In genomic region chr2:161415467-161416293, GRCh38 we compare ENCODE assay signal across 8 cellular contexts. TPM values are rescaled to one million over a fixed set of nuclear protein-coding genes. Genes with fewer than 3 reads are reported as not detected.
A peak's percentile ranks its signal among the peaks of the same experiment; 100 is the strongest.
DNase-seq lines count a peak whose midpoint lies in the region; ATAC-seq and TF ChIP-seq lines count a peak whose summit lies in the region.

No MANE protein-coding gene starts in this region.

- no peak overlapping the region for H3K9ac ChIP-seq in smooth muscle cell (ENCODE audit: low read depth)

- H3F3A ChIP-seq in smooth muscle cell (ENCODE audit: low read depth) = no peaks in the 10 kb centered on the region

- peaks cover 23% of the 10 kb centered on the region for H3K36me3 Mint-ChIP-seq in activated CD4-positive, alpha-beta T cell treated with anti-CD3 and anti-CD28 coated beads, Interleukin-2, amount 10 ng/mL, durations not matched to agents 24 days and 14 days (ENCODE audit: low read depth)

- peak overlapping the region in 52 of 59 donors; percentile 20 to 94 (median 82) for H3K27ac ChIP-seq in dorsolateral prefrontal cortex
- H3K27ac ChIP-seq in smooth muscle cell (ENCODE audit: low read depth) = no peak overlapping the region

- 4% methylated on average over 21 of the region's 21 CpGs for WGBS in smooth muscle cell (ENCODE audit: low lambda C conversion rate)

- H3K4me3 ChIP-seq in dorsolateral prefrontal cortex (peak overlapping the region; percentile 38 to 77 (median 63)), smooth muscle cell (no peak overlapping the region)

- ATAC-seq in GM21367 (IDR thresholded peaks at IDR 0.05; ENCODE audit: unreplicated experiment) = no peak

- H2AFZ ChIP-seq in smooth muscle cell (ENCODE audit: low read depth) = no peak overlapping the region

- H3K27me3 ChIP-seq in dorsolateral prefrontal cortex (peaks cover 0 to 63% (median 42%) of the 10 kb centered on the region in 45 donors), smooth muscle cell (ENCODE audit: low read depth) (peaks cover 82% of the 10 kb centered on the region)

- TF ChIP-seq CTCF in dorsolateral prefrontal cortex (IDR thresholded peaks at IDR 0.05 in 54 of 56, conservative IDR thresholded peaks at IDR 0.05 in 2 of 56; ENCODE audit: low read depth in 1 of 56, partially characterized antibody in 56 of 56) (no peak), smooth muscle cell (IDR thresholded peaks at IDR 0.05; ENCODE audit: borderline replicate concordance, insufficient read depth, poor library complexity, severe bottlenecking) (no peak)

- no peaks in the 10 kb centered on the region for H4K20me1 ChIP-seq in smooth muscle cell (ENCODE audit: low read depth)

- H3K27me3 Mint-ChIP-seq in activated CD4-positive, alpha-beta T cell treated with anti-CD3 and anti-CD28 coated beads, Interleukin-2, amount 10 ng/mL, durations not matched to agents 24 days and 14 days = peaks cover 66% of the 10 kb centered on the region

- no peaks in the 10 kb centered on the region for H3K79me2 ChIP-seq in smooth muscle cell (ENCODE audit: low read depth)

- no peaks in the 10 kb centered on the region for H3K9me3 ChIP-seq in smooth muscle cell (replicated peaks; ENCODE audit: low read depth)

- intact Hi-C loops in activated CD4-positive, alpha-beta T cell treated with anti-CD3 and anti-CD28 coated beads, Interleukin-2, amount 10 ng/mL, durations not matched to agents 24 days and 14 days (cut with micrococcal nuclease) = loop anchor here (1.0 kb wide), 1 partner anchor 12 kb away; no protein-coding TSS in a partner anchor
- intact Hi-C loops in dorsolateral prefrontal cortex (cut with DNase I) = loop anchor here in 1 of 2 donors (5.0 to 10.0 kb wide), 3 partner anchors 43 to 181 kb away; partner anchors contain the start of gene PSMD14

- H3K4me1 Mint-ChIP-seq in activated CD4-positive, alpha-beta T cell treated with anti-CD3 and anti-CD28 coated beads, Interleukin-2, amount 10 ng/mL, durations not matched to agents 24 days and 14 days = peaks cover 48% of the 10 kb centered on the region

- H3K4me1 ChIP-seq in smooth muscle cell (ENCODE audit: low read depth) = peaks cover 30% of the 10 kb centered on the region

- peak; percentile 63 for DNase-seq in activated CD4-positive, alpha-beta T cell treated with anti-CD3 and anti-CD28 coated beads, Interleukin-2, amount 10 ng/mL, durations not matched to agents 24 days and 14 days
- no peak for DNase-seq in activated CD4-positive, alpha-beta T cell treated with anti-CD3 and anti-CD28 coated beads, Interleukin-2, amount 50 U/mL, for 1 hour
- DNase-seq in NCI-H748 (lab: John Stamatoyannopoulos, UW; ENCODE audit: unreplicated experiment) (peak; percentile 79), dorsolateral prefrontal cortex (peak in 3 of 10 donors; percentile 6 to 69 (median 51)), smooth muscle cell (lab: John Stamatoyannopoulos, UW; ENCODE audit: unreplicated experiment) (no peak), islet precursor cell (no peak), NCI-H187 (lab: John Stamatoyannopoulos, UW) (no peak)

- H3K4me3 Mint-ChIP-seq in activated CD4-positive, alpha-beta T cell treated with anti-CD3 and anti-CD28 coated beads, Interleukin-2, amount 10 ng/mL, durations not matched to agents 24 days and 14 days = peak overlapping the region; percentile 75

- peak overlapping the region; percentile 98 for H3K4me2 ChIP-seq in smooth muscle cell

- H3K9me3 Mint-ChIP-seq in activated CD4-positive, alpha-beta T cell treated with anti-CD3 and anti-CD28 coated beads, Interleukin-2, amount 10 ng/mL, durations not matched to agents 24 days and 14 days = no peaks in the 10 kb centered on the region

- peaks cover 3% of the 10 kb centered on the region for H3K36me3 ChIP-seq in smooth muscle cell (ENCODE audit: low read depth)

- H3K27ac Mint-ChIP-seq in activated CD4-positive, alpha-beta T cell treated with anti-CD3 and anti-CD28 coated beads, Interleukin-2, amount 10 ng/mL, durations not matched to agents 24 days and 14 days = no peak overlapping the region

RNA-seq across cellular contexts. Expression of gene TBR1, which starts 0.4 kb away (rescaled TPM):
- total RNA-seq in activated CD4-positive, alpha-beta T cell treated with anti-CD3 and anti-CD28 coated beads, Interleukin-2, amount 10 ng/mL, durations not matched to agents 24 days and 14 days = 0.16 TPM in 1 of 2 replicates, not detected in the other
- total RNA-seq in dorsolateral prefrontal cortex (100 to 1,000 TPM in 55 of 120 experiments, 10 to 100 TPM in 65; 44.3 to 153 (median 97.3) TPM), smooth muscle cell (0.13 and 2.3 TPM in 2 replicates)
- 0.04 TPM in 1 of 2 replicates, not detected in the other for polyA plus RNA-seq in smooth muscle cell

Comparison
In these comparisons a context has a peak if more than half of its experiments do, and no peak if none do; other contexts are left out.
1. DNase-seq: peak in activated CD4-positive, alpha-beta T cell treated with anti-CD3 and anti-CD28 coated beads, Interleukin-2, amount 10 ng/mL, durations not matched to agents 24 days and 14 days (single experiment) and NCI-H748 (single experiment); none in activated CD4-positive, alpha-beta T cell treated with anti-CD3 and anti-CD28 coated beads, Interleukin-2, amount 50 U/mL, for 1 hour (single experiment), smooth muscle cell (single experiment), islet precursor cell (single experiment) and NCI-H187 (0 of 2).
2. RNA of gene TBR1, which starts 0.4 kb away (total RNA-seq): 44.3 to 153 TPM in dorsolateral prefrontal cortex; 0.13 to 2.3 TPM in smooth muscle cell and 0.16 TPM in activated CD4-positive, alpha-beta T cell treated with anti-CD3 and anti-CD28 coated beads, Interleukin-2, amount 10 ng/mL, durations not matched to agents 24 days and 14 days; every median in the first group is over 10 times any median in the second.